Comparison of ENCODE assay signal across 8 cellular contexts in genomic region chr3:189148090-189148507, GRCh38. TPM values are rescaled to one million over a fixed set of nuclear protein-coding genes. Genes with fewer than 3 reads are reported as not detected.
DNase-seq lines count a peak whose midpoint lies in the region; ATAC-seq and TF ChIP-seq lines count a peak whose summit lies in the region.

No MANE protein-coding gene starts in this region.

- peaks cover 18% of the 10 kb centered on the region for H3K4me1 ChIP-seq in CD8-positive, alpha-beta memory T cell (ENCODE audit: insufficient read depth, low read length)

- no peaks in the 10 kb centered on the region for H3K27me3 ChIP-seq in CD8-positive, alpha-beta memory T cell (ENCODE audit: insufficient read depth, low read length, poor library complexity, severe bottlenecking)

- DNase-seq in CD8-positive, alpha-beta memory T cell, result peak; percentile 43 to 73 (median 53)
- DNase-seq in HS-27A (ENCODE audit: low read depth), result peak; percentile 35
- DNase-seq in OCI-M2 (lab: John Stamatoyannopoulos, UW; ENCODE audit: unreplicated experiment), result peak; percentile 36
- DNase-seq in activated T-cell treated with anti-CD3 and anti-CD28 coated beads, Interleukin-2, amount 50 U/mL, for 48 hours, result peak; percentile 76 to 79
- DNase-seq in fibroblast of peridontal ligament (ENCODE audit: extremely low read depth), result peak; percentile 81
- DNase-seq in neural crest cell (ENCODE audit: low read depth, low spot score), result peak; percentile 64
- DNase-seq in stromal cell of bone marrow (ENCODE audit: low read depth), result peak; percentile 43

- no peak overlapping the region for H3K27ac ChIP-seq in CD8-positive, alpha-beta memory T cell (ENCODE audit: low read depth, low read length)

- H3K4me3 Mint-ChIP-seq in CD8-positive, alpha-beta memory T cell, result no peak overlapping the region
- H3K4me3 Mint-ChIP-seq in neural crest cell, result no peak overlapping the region

- no peak overlapping the region for H3K4me3 ChIP-seq in CD8-positive, alpha-beta memory T cell (ENCODE audit: low read length)

- no peaks in the 10 kb centered on the region for H3K36me3 ChIP-seq in CD8-positive, alpha-beta memory T cell (ENCODE audit: insufficient read depth, low read length)

- POLR2A ChIA-PET in CD8-positive, alpha-beta memory T cell (lab: Charles Lee), result no interaction called here

- TF ChIP-seq CTCF in neural crest cell (conservative IDR thresholded peaks at IDR 0.05), result peak; percentile 85

- H3K9me3 Mint-ChIP-seq in CD8-positive, alpha-beta memory T cell, result no peaks in the 10 kb centered on the region
- H3K9me3 Mint-ChIP-seq in neural crest cell, result no peaks in the 10 kb centered on the region

- peak; percentile 92 for ATAC-seq in GM19395 (IDR thresholded peaks at IDR 0.05; ENCODE audit: unreplicated experiment)

- no peaks in the 10 kb centered on the region for H3K9me3 ChIP-seq in CD8-positive, alpha-beta memory T cell (ENCODE audit: low read length)

- H3K27me3 Mint-ChIP-seq in CD8-positive, alpha-beta memory T cell, result peaks cover 0 to 3% of the 10 kb centered on the region in 2 donors
- H3K27me3 Mint-ChIP-seq in neural crest cell (ENCODE audit: low read depth), result no peaks in the 10 kb centered on the region

- H3K27ac Mint-ChIP-seq in CD8-positive, alpha-beta memory T cell, result peak overlapping the region in 2 of 8 donors; percentile 5 to 9
- no peak overlapping the region for H3K27ac Mint-ChIP-seq in neural crest cell (ENCODE audit: unreplicated experiment)

- H3K36me3 Mint-ChIP-seq in CD8-positive, alpha-beta memory T cell, result peaks cover 0 to 66% (median 5%) of the 10 kb centered on the region in 3 donors
- no peaks in the 10 kb centered on the region for H3K36me3 Mint-ChIP-seq in neural crest cell (ENCODE audit: low read depth)

- CTCF ChIA-PET in CD8-positive, alpha-beta memory T cell (lab: Charles Lee), result interaction anchor here (0.8 to 1.8 kb wide), 10 partner anchors 9 to 1416 kb away, joined by 3 to 29 read pairs (median 3); partner anchors contain the start of gene BCL6

- peaks cover 16 to 32% (median 25%) of the 10 kb centered on the region in 3 donors for H3K4me1 Mint-ChIP-seq in CD8-positive, alpha-beta memory T cell
- H3K4me1 Mint-ChIP-seq in neural crest cell, result peaks cover 10% of the 10 kb centered on the region

RNA-seq across cellular contexts. Expression of gene TPRG1, which starts 23.7 kb away (rescaled TPM):
- total RNA-seq in CD8-positive, alpha-beta memory T cell, result 10 to 100 TPM; 28.6 to 29.6 TPM
- 30.5 TPM for polyA plus RNA-seq in CD8-positive, alpha-beta memory T cell
- total RNA-seq in neural crest cell, result 0.61 and 0.91 TPM in 2 replicates

Comparison
In these comparisons a context has a peak if more than half of its experiments do, and no peak if none do; other contexts are left out.
1. RNA of gene TPRG1, which starts 23.7 kb away (total RNA-seq): 28.6 to 29.6 TPM in CD8-positive, alpha-beta memory T cell; 0.61 to 0.91 TPM in neural crest cell; every median in the first group is over 10 times any median in the second.
2. Peak in every context shown above with its lines, with median percentiles within 50 percentile points of each other: DNase-seq.